Comparison of ENCODE assay signal across 8 cellular contexts in genomic region chr9:98795970-98796363, GRCh38. TPM values are rescaled to one million over a fixed set of nuclear protein-coding genes. Genes with fewer than 3 reads are reported as not detected.
A peak's percentile ranks its signal among the peaks of the same experiment; 100 is the strongest.
DNase-seq lines count a peak whose midpoint lies in the region; ATAC-seq, FAIRE-seq and TF ChIP-seq lines count a peak whose summit lies in the region.

No MANE protein-coding gene starts in this region.

- H3K4me3 ChIP-seq in HUES6 (ENCODE audit: low read depth, low read length) (peak overlapping the region; percentile 81), iPS-18a (ENCODE audit: low read length) (peak overlapping the region; percentile 79), skin epidermis (peak overlapping the region; percentile 49 to 57 (median 53))

- ATAC-seq in GM21390 (IDR thresholded peaks at IDR 0.05; ENCODE audit: unreplicated experiment), result peak; percentile 45

- H3K27ac Mint-ChIP-seq in Calu3 (ENCODE audit: unreplicated experiment), result no peak overlapping the region
- no peak overlapping the region for H3K27ac Mint-ChIP-seq in activated naive CD8-positive, alpha-beta T cell

- peaks cover 38% of the 10 kb centered on the region for H3K4me1 Mint-ChIP-seq in Calu3 (ENCODE audit: low read depth, unreplicated experiment)
- H3K4me1 Mint-ChIP-seq in activated naive CD8-positive, alpha-beta T cell (ENCODE audit: low read depth), result peaks cover 34% of the 10 kb centered on the region

- H3K9me3 ChIP-seq in HUES6 (ENCODE audit: control insufficient read depth, insufficient read depth, low read depth, low read length), result peaks cover 8% of the 10 kb centered on the region; the same call in 1 of the 2 replicates
- H3K9me3 ChIP-seq in iPS-18a (ENCODE audit: control insufficient read depth, low read depth, low read length), result peaks cover 4% of the 10 kb centered on the region

- CTCF ChIA-PET in Calu3 (lab: Charles Lee), result interaction anchor here (1.0 kb wide), 1 partner anchor 20 kb away, joined by 6 read pairs; no protein-coding TSS in a partner anchor

- BruUV-seq in Calu3 (replicated peaks; lab: Mats Ljungman, UMichigan), result no TSS peak

- peaks cover 8% of the 10 kb centered on the region for H3K36me3 Mint-ChIP-seq in Calu3 (ENCODE audit: insufficient read depth, unreplicated experiment)
- H3K36me3 Mint-ChIP-seq in activated naive CD8-positive, alpha-beta T cell, result peaks cover 2% of the 10 kb centered on the region

- H3K4me1 ChIP-seq in HUES6 (ENCODE audit: control insufficient read depth, insufficient read depth, low read length) (peaks cover 40% of the 10 kb centered on the region), iPS-18a (ENCODE audit: control insufficient read depth, low read depth, low read length) (peaks cover 25% of the 10 kb centered on the region)

- TF ChIP-seq POLR2A in GM12891 (IDR thresholded peaks at IDR 0.05; ENCODE audit: low read depth, low read length), result no peak

- H3K27me3 ChIP-seq in HUES6 (ENCODE audit: control insufficient read depth, insufficient read depth, low read length) (peaks cover 5% of the 10 kb centered on the region), iPS-18a (ENCODE audit: control insufficient read depth, insufficient read depth, low read length) (peaks cover 14% of the 10 kb centered on the region)

- H3K9me3 Mint-ChIP-seq in Calu3 (ENCODE audit: low read depth, unreplicated experiment), result no peaks in the 10 kb centered on the region
- no peaks in the 10 kb centered on the region for H3K9me3 Mint-ChIP-seq in activated naive CD8-positive, alpha-beta T cell (ENCODE audit: low read depth)

- intact Hi-C loops in Calu3 (cut with micrococcal nuclease; ENCODE audit: unreplicated experiment), result no loop called here

- no peak for TF ChIP-seq CTCF in Calu3 (IDR thresholded peaks at IDR 0.05; ENCODE audit: unreplicated experiment)

- H3K27ac ChIP-seq in HUES6 (ENCODE audit: low read depth, low read length) (no peak overlapping the region), iPS-18a (ENCODE audit: low read length) (no peak overlapping the region), skin epidermis (peak overlapping the region in 7 of 21 experiments; percentile 28 to 82 (median 48))

- H3K4me3 Mint-ChIP-seq in Calu3 (ENCODE audit: low read depth, unreplicated experiment), result peak overlapping the region; percentile 74
- H3K4me3 Mint-ChIP-seq in activated naive CD8-positive, alpha-beta T cell, result peak overlapping the region; percentile 84

- FAIRE-seq in GM12891 (lab: Jason Lieb, UNC), result no peak

- no peaks in the 10 kb centered on the region for H3K27me3 Mint-ChIP-seq in Calu3 (ENCODE audit: unreplicated experiment)
- peaks cover 1% of the 10 kb centered on the region for H3K27me3 Mint-ChIP-seq in activated naive CD8-positive, alpha-beta T cell

- no peaks in the 10 kb centered on the region for H3K36me3 ChIP-seq in HUES6 (ENCODE audit: control insufficient read depth, insufficient read depth, low read length)
- no peaks in the 10 kb centered on the region for H3K36me3 ChIP-seq in iPS-18a (ENCODE audit: control insufficient read depth, low read depth, low read length)

- DNase-seq in Calu3, result no peak
- DNase-seq in mucosa of gallbladder (ENCODE audit: low spot score), result no peak
- no peak for DNase-seq in GM12891 (ENCODE audit: insufficient read length, low spot score)

- H3K9ac ChIP-seq in HUES6 (ENCODE audit: low read length), result peak overlapping the region; percentile 65
- peak overlapping the region; percentile 39 for H3K9ac ChIP-seq in iPS-18a (ENCODE audit: low read length)

TF ChIP-seq in GM12891, 5 proteins besides CTCF, POLR2A, EP300 and RAD21:
- TF ChIP-seq POU2F2 (IDR thresholded peaks at IDR 0.05; ENCODE audit: low read depth, low read length), result no peak
- no peak for TF ChIP-seq POLR2AphosphoS5 (IDR thresholded peaks at IDR 0.05; ENCODE audit: low read depth, low read length)
- TF ChIP-seq TAF1 (IDR thresholded peaks at IDR 0.05; ENCODE audit: low read depth, low read length), result no peak
- no peak for TF ChIP-seq PAX5 (IDR thresholded peaks at IDR 0.05; ENCODE audit: insufficient read depth, low read length, severe bottlenecking)
- no peak for TF ChIP-seq SPI1 (IDR thresholded peaks at IDR 0.05; ENCODE audit: low read depth, low read length)

RNA-seq across cellular contexts. Expression of gene ANKS6, which starts 0.4 kb away (rescaled TPM):
- total RNA-seq in Calu3 (2022) (31.5 and 32.2 TPM in 2 replicates), mucosa of gallbladder (22.6 TPM)
- polyA plus RNA-seq in GM12891 (2012; ENCODE audit: low read depth, missing spikeins), result 5.3 TPM

RNA-seq across cellular contexts. Expression of gene GALNT12, which starts 11.5 kb away (rescaled TPM):
- total RNA-seq in Calu3 (2022) (49.2 and 51.2 TPM in 2 replicates), mucosa of gallbladder (28.6 TPM)
- polyA plus RNA-seq in GM12891 (2012; ENCODE audit: low read depth, missing spikeins), result 2.0 TPM
